8 cellular contexts compared by ENCODE assay signal in the genomic region with DNA sequence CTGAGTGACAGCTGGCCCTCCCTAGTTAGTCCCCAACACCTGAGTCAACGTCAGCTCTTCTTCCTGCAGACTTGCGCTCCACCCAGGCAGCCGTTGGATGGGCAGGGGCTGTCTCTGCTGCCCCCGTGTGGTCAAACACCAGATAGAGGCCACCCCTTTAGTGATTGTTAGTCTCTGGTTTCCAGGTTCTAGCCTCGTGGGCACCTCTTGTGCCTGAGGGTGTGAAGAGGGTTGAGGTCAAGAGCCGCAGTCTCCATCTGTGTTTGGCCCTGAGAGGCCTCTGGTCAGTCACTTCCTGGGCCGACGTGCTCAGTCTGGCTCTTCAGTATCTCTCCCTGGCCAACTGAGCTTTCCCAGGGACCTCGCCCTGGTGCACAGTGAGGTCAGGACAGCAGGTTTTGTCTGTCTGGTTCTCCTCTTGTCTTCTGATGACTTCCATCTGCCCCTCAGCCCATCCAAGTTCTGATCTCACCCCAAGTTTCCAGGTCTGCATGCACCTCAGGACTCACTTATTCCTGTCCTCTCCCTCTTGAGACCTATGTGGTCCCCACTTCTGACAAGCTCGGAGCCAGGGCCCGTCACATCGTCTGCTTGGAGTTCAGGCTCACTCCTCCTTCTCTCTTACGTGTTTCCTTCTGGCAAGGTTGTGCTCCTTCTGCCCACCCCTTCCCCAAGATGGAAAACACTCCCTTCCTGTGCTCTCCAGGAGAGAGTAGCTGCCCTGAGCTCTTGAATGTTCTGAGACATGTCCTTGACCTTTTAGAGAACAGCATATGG. TPM values are rescaled to one million over a fixed set of nuclear protein-coding genes. Genes with fewer than 3 reads are reported as not detected.
A peak's percentile ranks its signal among the peaks of the same experiment; 100 is the strongest.
DNase-seq lines count a peak whose midpoint lies in the region; ATAC-seq and TF ChIP-seq lines count a peak whose summit lies in the region.

No MANE protein-coding gene starts in this region.

- peak; percentile 64 for DNase-seq in Ammon's horn (ENCODE audit: low spot score)
- peak; percentile 84 for DNase-seq in H9
- peak; percentile 55 for DNase-seq in NOMO-1 treated with dmso at 0.1 percent for 144 hours (lab: John Stamatoyannopoulos, UW; ENCODE audit: unreplicated experiment)
- DNase-seq in activated CD8-positive, alpha-beta memory T cell treated with anti-CD3 and anti-CD28 coated beads, Interleukin-2, amount 50 U/mL, for 4 hours, result peak; percentile 62
- DNase-seq in esophagus squamous epithelium (lab: John Stamatoyannopoulos, UW), result peak; percentile 2
- peak; percentile 47 for DNase-seq in occipital lobe (lab: John Stamatoyannopoulos, UW)
- DNase-seq in upper lobe of left lung, result peak in 1 of 2 donors; percentile 79

- intact Hi-C loops in esophagus squamous epithelium (cut with DNase I), result no loop called here

- no peak overlapping the region for H2BK15ac ChIP-seq in H9 (ENCODE audit: low read depth, low read length)

- peaks cover 4% of the 10 kb centered on the region in 2 experiments for H3K4me1 Mint-ChIP-seq in H9

- no peak overlapping the region for H2AK5ac ChIP-seq in H9 (ENCODE audit: insufficient read length, low read length)

- H3K4ac ChIP-seq in H9 (ENCODE audit: low read depth, low read length), result no peak overlapping the region

- no peak overlapping the region for H2BK12ac ChIP-seq in H9 (ENCODE audit: insufficient read length, low read depth, low read length)

- H3K4me1 ChIP-seq in H9 (ENCODE audit: insufficient read depth, low read length) (peaks cover under 1% of the 10 kb centered on the region; the same call in 1 of the 2 replicates), esophagus squamous epithelium (peaks cover 0 to 8% (median 0%) of the 10 kb centered on the region in 3 donors), upper lobe of left lung (peaks cover 0 to 26% (median 16%) of the 10 kb centered on the region in 4 donors)

- no peak overlapping the region for H2AFZ ChIP-seq in H9 (ENCODE audit: low read length)

- peak overlapping the region in 1 of 3 experiments; percentile 30; a peak in 1 of 7 replicates for H3K27ac Mint-ChIP-seq in H9

- H4K91ac ChIP-seq in H9 (ENCODE audit: insufficient read length, low read depth, low read length), result no peak overlapping the region

- H3K9me3 ChIP-seq in H9 (ENCODE audit: control insufficient read depth, low read depth, low read length) (no peaks in the 10 kb centered on the region), esophagus squamous epithelium (no peaks in the 10 kb centered on the region), upper lobe of left lung (no peaks in the 10 kb centered on the region)

- H3K27me3 ChIP-seq in H9 (ENCODE audit: insufficient read depth, low read length) (no peaks in the 10 kb centered on the region), esophagus squamous epithelium (no peaks in the 10 kb centered on the region), upper lobe of left lung (no peaks in the 10 kb centered on the region)

- no peak overlapping the region for H3K56ac ChIP-seq in H9 (ENCODE audit: insufficient read length, low read depth, low read length)

- H3K4me3 Mint-ChIP-seq in H9, result no peak overlapping the region

- no peak overlapping the region for H2BK20ac ChIP-seq in H9 (ENCODE audit: low read depth, low read length, poor library complexity, severe bottlenecking)

- H4K20me1 ChIP-seq in H9 (ENCODE audit: control insufficient read depth, insufficient read depth, insufficient read length), result no peaks in the 10 kb centered on the region

- H3K36me3 ChIP-seq in esophagus squamous epithelium (peaks cover 0 to 60% (median 3%) of the 10 kb centered on the region in 3 donors), upper lobe of left lung (peaks cover 0 to 16% (median 9%) of the 10 kb centered on the region in 4 donors)

- no peak overlapping the region for H3K4me2 ChIP-seq in H9 (ENCODE audit: insufficient read depth, insufficient read length, low read length)

- no peak overlapping the region for H3K18ac ChIP-seq in H9 (ENCODE audit: insufficient read length, low read depth, low read length)

- no peak overlapping the region for H2BK5ac ChIP-seq in H9 (ENCODE audit: insufficient read length, low read length)

- no peak overlapping the region for H2BK120ac ChIP-seq in H9 (ENCODE audit: low read depth, low read length, poor library complexity, severe bottlenecking)

- ATAC-seq in upper lobe of left lung (ENCODE audit: low FRiP score in 2 of 2) (peak; percentile 71 to 79), HG03565 (IDR thresholded peaks at IDR 0.05; ENCODE audit: unreplicated experiment) (no peak)

- H3K79me2 ChIP-seq in H9 (ENCODE audit: insufficient read depth, low read length), result no peaks in the 10 kb centered on the region

- no peaks in the 10 kb centered on the region for H3K23me2 ChIP-seq in H9 (ENCODE audit: insufficient read length, low read depth, low read length, poor library complexity, severe bottlenecking)

- no peak overlapping the region for H3K9ac ChIP-seq in H9 (ENCODE audit: extremely low read depth, insufficient read length, low read length)

- H3K4me3 ChIP-seq in esophagus squamous epithelium, result no peak overlapping the region
- H3K4me3 ChIP-seq in upper lobe of left lung, result no peak overlapping the region

- H4K5ac ChIP-seq in H9 (ENCODE audit: insufficient read length, low read depth, low read length), result no peak overlapping the region

- no peak overlapping the region for H3K14ac ChIP-seq in H9 (ENCODE audit: insufficient read depth, low read length)

- H3K27ac ChIP-seq in H9 (ENCODE audit: insufficient read length, low read depth, low read length) (no peak overlapping the region), esophagus squamous epithelium (no peak overlapping the region), upper lobe of left lung (peak overlapping the region in 1 of 4 donors; percentile 54)

- H3K23ac ChIP-seq in H9 (ENCODE audit: insufficient read length, low read depth, low read length), result no peak overlapping the region

- no CpG with 5 or more reads among the region's 13 CpGs for WGBS in H9 (ENCODE audit: extremely low coverage, insufficient read length, low lambda C conversion rate)
- 49 to 77% methylated on average over 7 to 11 of the region's 13 CpGs for WGBS in esophagus squamous epithelium, 2 donors
- 32 to 58% methylated on average over 8 to 13 of the region's 13 CpGs for WGBS in upper lobe of left lung, 2 donors

- H3K27me3 Mint-ChIP-seq in H9 (ENCODE audit: low read depth), result no peaks in the 10 kb centered on the region

- H3T11ph ChIP-seq in H9 (ENCODE audit: low read length), result no peak overlapping the region

- H4K8ac ChIP-seq in H9 (replicated peaks; ENCODE audit: insufficient read length, low read depth, low read length), result no peak overlapping the region

- peaks cover 2% of the 10 kb centered on the region for H3K79me1 ChIP-seq in H9 (ENCODE audit: insufficient read depth, low read depth, low read length, poor library complexity, severe bottlenecking)

- no peak for TF ChIP-seq EP300 in upper lobe of left lung (IDR thresholded peaks at IDR 0.05)

- TF ChIP-seq CTCF in H9 (conservative IDR thresholded peaks at IDR 0.05), result peak; percentile 93
- TF ChIP-seq CTCF in esophagus squamous epithelium (IDR thresholded peaks at IDR 0.05), result peak; percentile 54 to 82 (median 70)
- TF ChIP-seq CTCF in upper lobe of left lung (IDR thresholded peaks at IDR 0.05), result peak; percentile 58 to 75 (median 69)

- H3K36me3 Mint-ChIP-seq in H9 (ENCODE audit: insufficient read depth in 1 of 3, low read depth in 3 of 3), result peaks cover 23 to 57% (median 50%) of the 10 kb centered on the region in 3 experiments; a peak in 6 of 7 replicates

- TF ChIP-seq POLR2A in esophagus squamous epithelium (IDR thresholded peaks at IDR 0.05), result no peak
- TF ChIP-seq POLR2A in upper lobe of left lung (IDR thresholded peaks at IDR 0.05), result no peak

- no peaks in the 10 kb centered on the region for H3K9me3 Mint-ChIP-seq in H9

RNA-seq across cellular contexts. Expression of gene CD276, which starts 20.9 kb away (rescaled TPM):
- total RNA-seq in H9 (2021), result 125 and 133 TPM in 2 replicates
- total RNA-seq in esophagus squamous epithelium, result 10 to 100 TPM; 12.9 to 21.9 (median 19.1) TPM
- total RNA-seq in occipital lobe, result 24.5 TPM
- total RNA-seq in upper lobe of left lung, result 10 to 100 TPM; 32.2 to 83.6 (median 65.8) TPM

RNA-seq across cellular contexts. Expression of gene INSYN1, which starts 48.1 kb away (rescaled TPM):
- 1.9 and 2.5 TPM in 2 replicates for total RNA-seq in H9 (2021)
- 10 to 100 TPM in 2 of 4 donors, 1 to 10 TPM in 1, under 1 TPM in 1; 0.38 to 20.9 (median 9.3) TPM for total RNA-seq in esophagus squamous epithelium
- 30.1 TPM for total RNA-seq in occipital lobe
- 10 to 100 TPM in 1 of 6 donors, 1 to 10 TPM in 5; 3.1 to 17.1 (median 5.1) TPM for total RNA-seq in upper lobe of left lung
